ENCODE assay signal across 8 cellular contexts in genomic region chrX:21932277-21932996, GRCh38. TPM values are rescaled to one million over a fixed set of nuclear protein-coding genes. Genes with fewer than 3 reads are reported as not detected.
A peak's percentile ranks its signal among the peaks of the same experiment; 100 is the strongest.
DNase-seq lines count a peak whose midpoint lies in the region; ATAC-seq, FAIRE-seq and TF ChIP-seq lines count a peak whose summit lies in the region.

No MANE protein-coding gene starts in this region.

- no peaks in the 10 kb centered on the region for H3K27me3 ChIP-seq in pancreas
- no peaks in the 10 kb centered on the region for H3K27me3 ChIP-seq in effector memory CD4-positive, alpha-beta T cell (replicated peaks; ENCODE audit: control insufficient read depth, insufficient read depth, low read length, poor library complexity, severe bottlenecking)

- peak overlapping the region in 2 of 4 donors; percentile 8 to 45 for H3K27ac ChIP-seq in pancreas
- H3K27ac ChIP-seq in effector memory CD4-positive, alpha-beta T cell (ENCODE audit: insufficient read depth, low read length, poor library complexity, severe bottlenecking) = no peak overlapping the region

- intact Hi-C loops in pancreas (cut with DNase I) = no loop called here

- no peak overlapping the region for H3K4me3 ChIP-seq in pancreas
- H3K4me3 ChIP-seq in effector memory CD4-positive, alpha-beta T cell (ENCODE audit: insufficient read depth, low read depth, low read length, poor library complexity, severe bottlenecking) = no peak overlapping the region

- TF ChIP-seq CTCF in pancreas (IDR thresholded peaks at IDR 0.05) = no peak

- no peaks in the 10 kb centered on the region for H3K4me1 ChIP-seq in pancreas
- no peaks in the 10 kb centered on the region for H3K4me1 ChIP-seq in effector memory CD4-positive, alpha-beta T cell (ENCODE audit: control insufficient read depth, insufficient read depth, low read length, poor library complexity, severe bottlenecking)

- 69 to 79% methylated on average over 10 of the region's 10 CpGs for WGBS in pancreas, 2 donors

- H3K36me3 ChIP-seq in pancreas = no peaks in the 10 kb centered on the region
- H3K36me3 ChIP-seq in effector memory CD4-positive, alpha-beta T cell (ENCODE audit: control insufficient read depth, insufficient read depth, low read length) = no peaks in the 10 kb centered on the region

- no peak for FAIRE-seq in pancreas (lab: Jason Lieb, UNC)

- no peaks in the 10 kb centered on the region for H3K9me3 ChIP-seq in pancreas
- H3K9me3 ChIP-seq in effector memory CD4-positive, alpha-beta T cell (ENCODE audit: control insufficient read depth, low read length) = no peaks in the 10 kb centered on the region

- ATAC-seq in pancreas = peak; percentile 35 to 93 (median 76)
- no peak for ATAC-seq in GM21825 (IDR thresholded peaks at IDR 0.05; ENCODE audit: unreplicated experiment)
- no peak for ATAC-seq in GM18868 (IDR thresholded peaks at IDR 0.05; ENCODE audit: unreplicated experiment)

- DNase-seq in GM03348 (ENCODE audit: low spot score) (peak; percentile 60), NCI-H226 (peak; percentile 76), dermis microvascular lymphatic vessel endothelial cell (ENCODE audit: low read depth in 2 of 2) (peak; percentile 63 to 92), pancreas (peak in 1 of 6 donors; percentile 34), NCI-H446 treated with DMSO at 0.1 percent for 48 hours (lab: John Stamatoyannopoulos, UW) (no peak)
- no peak for DNase-seq in effector memory CD4-positive, alpha-beta T cell

RNA-seq across cellular contexts. Expression of gene SMS, which starts 8.1 kb away (rescaled TPM):
- total RNA-seq in dermis microvascular lymphatic vessel endothelial cell = 117 and 181 TPM in 2 replicates
- total RNA-seq in pancreas = 10 to 100 TPM; 12.1 to 36.8 (median 17.2) TPM
- 10 to 100 TPM; 19.6 to 29.9 TPM for polyA plus RNA-seq in pancreas

Comparison
In these comparisons a context has a peak if more than half of its experiments do, and no peak if none do; other contexts are left out.
1. DNase-seq: peak in GM03348 (single experiment), NCI-H226 (single experiment) and dermis microvascular lymphatic vessel endothelial cell (2 of 2); none in effector memory CD4-positive, alpha-beta T cell (0 of 3) and NCI-H446 treated with DMSO at 0.1 percent for 48 hours (single experiment).
2. ATAC-seq: peak in pancreas (4 of 4); none in GM21825 (single experiment) and GM18868 (single experiment).